ENCODE assay signal across 10 cellular contexts in genomic region chr18:77088977-77089795, GRCh38. TPM values are rescaled to one million over a fixed set of nuclear protein-coding genes. Genes with fewer than 3 reads are reported as not detected.
DNase-seq lines count a peak whose midpoint lies in the region; FAIRE-seq and TF ChIP-seq lines count a peak whose summit lies in the region.
"Had no signal": no experiment of that assay in that cellular context is flagged by ENCODE, and none has a peak within 500 bp of the region (broad histone marks: within the 10 kb centered on the region; RNA-seq: fewer than 3 reads in every experiment).

No MANE protein-coding gene starts in this region.

- no peak overlapping the region for H3K56ac ChIP-seq in H1 (replicated peaks; ENCODE audit: insufficient read length, low read depth, low read length)

- POLR2A ChIA-PET in H1 (lab: Charles Lee; ENCODE audit: partially characterized antibody): no interaction called here

- FAIRE-seq in H1 (lab: Jason Lieb, UNC): no peak

- H3K23ac ChIP-seq in H1 (ENCODE audit: insufficient read length): no peak overlapping the region

- H3K14ac ChIP-seq in H1 (ENCODE audit: insufficient read length): no peak overlapping the region

- TF ChIP-seq POLR2A in H1 (IDR thresholded peaks at IDR 0.05; ENCODE audit: control extremely low read depth in 1 of 2, low read depth in 2 of 2, low read length in 2 of 2): no peak

- peaks cover 4% of the 10 kb centered on the region; the same call in 1 of the 2 replicates for H3K23me2 ChIP-seq in H1 (ENCODE audit: low read depth, low read length)

- H2AFZ ChIP-seq in H1 (ENCODE audit: low read length): no peak overlapping the region

- H3K27me3 Mint-ChIP-seq in nephron progenitor cell (ENCODE audit: low read depth, poor library complexity): peaks cover 35% of the 10 kb centered on the region
- H3K27me3 Mint-ChIP-seq: activated naive CD4-positive, alpha-beta T cell treated with anti-CD3 and anti-CD28 coated beads, Interleukin-2, amount 50 U/mL, for 24 hours had no signal

- no peaks in the 10 kb centered on the region for H3K36me3 ChIP-seq in H1 (ENCODE audit: control insufficient read depth in 2 of 4, insufficient read depth in 4 of 4, low read length in 3 of 4)

- 76% methylated on average over 15 of the region's 16 CpGs; no CpG with 5 or more reads in 1 of the 2 experiments for WGBS in H1 (ENCODE audit: extremely low coverage in 1 of 2, insufficient coverage in 1 of 2, insufficient read length in 1 of 2, insufficient replicate concordance in 2 of 2, low coverage in 1 of 2, low lambda C conversion rate in 2 of 2, missing lambda C conversion rate in 1 of 2), 2 experiments

- H3K4ac ChIP-seq in H1 (replicated peaks; ENCODE audit: insufficient read length, low read depth, low read length): no peak overlapping the region

- TF ChIP-seq EP300 in H1 (IDR thresholded peaks at IDR 0.05; ENCODE audit: borderline replicate concordance in 1 of 2, low read depth in 2 of 2, low read length in 2 of 2): no peak

- peaks cover 4% of the 10 kb centered on the region; the same call in 1 of the 2 replicates for H3K79me1 ChIP-seq in H1 (ENCODE audit: low read depth, low read length)

- H4K91ac ChIP-seq in H1 (replicated peaks; ENCODE audit: insufficient read length, low read length): no peak overlapping the region

- H3K18ac ChIP-seq in H1 (ENCODE audit: extremely low read depth, low read length): 0 out of 2 replicates have a peak overlapping the region, but pooled peaks have one; percentile 34

- H3K4me2 ChIP-seq in H1 (ENCODE audit: insufficient read depth in 1 of 2, low read depth in 2 of 2, low read length in 2 of 2): peak overlapping the region in 1 of 2 experiments; percentile 1; a peak in 1 of 4 replicates

- no peak overlapping the region for H2BK20ac ChIP-seq in H1 (ENCODE audit: low read length)

- no peaks in the 10 kb centered on the region for H3K9me3 ChIP-seq in H1 (ENCODE audit: insufficient read depth in 2 of 2, low read depth in 1 of 2, low read length in 1 of 2)

- 0 out of 2 replicates have a peak overlapping the region, but pooled peaks have one; percentile 23 for H2BK15ac ChIP-seq in H1 (ENCODE audit: low read length)

- H4K20me1 ChIP-seq in H1 (replicated peaks in 1 of 2; ENCODE audit: control insufficient read depth in 1 of 2, insufficient read depth in 2 of 2, low read length in 2 of 2): peaks cover 0 to 8% of the 10 kb centered on the region in 2 experiments

- peak overlapping the region; percentile 57; the same call in 1 of the 2 replicates for H2BK5ac ChIP-seq in H1 (ENCODE audit: low read depth, low read length)

- no peaks in the 10 kb centered on the region for H3K36me3 Mint-ChIP-seq in nephron progenitor cell (ENCODE audit: low read depth)

- peak overlapping the region; percentile 34 for H3K27ac Mint-ChIP-seq in nephron progenitor cell
- H3K27ac Mint-ChIP-seq: activated naive CD4-positive, alpha-beta T cell treated with anti-CD3 and anti-CD28 coated beads, Interleukin-2, amount 50 U/mL, for 24 hours had no signal

- H4K5ac ChIP-seq in H1 (ENCODE audit: insufficient read length, low read depth, low read length): no peak overlapping the region

- H2BK12ac ChIP-seq in H1 (ENCODE audit: low read depth, low read length): peak overlapping the region; percentile 85; the same call in 1 of the 2 replicates

- no peak overlapping the region for H3K27ac ChIP-seq in H1 (ENCODE audit: low read depth, low read length)

- H3K4me1 ChIP-seq in H1 (replicated peaks in 1 of 4; ENCODE audit: control insufficient read depth in 3 of 4, insufficient read depth in 4 of 4, low read length in 3 of 4): peaks cover 0 to 23% (median 4%) of the 10 kb centered on the region in 4 experiments; a peak in 5 of 7 replicates

- peak; percentile 76 for DNase-seq in COLO668 (lab: John Stamatoyannopoulos, UW; ENCODE audit: unreplicated experiment)
- DNase-seq in LNCaP clone FGC (ENCODE audit: low read depth): peak; percentile 77
- peak in 1 of 2 experiments; percentile 86 for DNase-seq in H1 (ENCODE audit: low read depth in 1 of 2, low spot score in 2 of 2)
- no peak for DNase-seq in nephron progenitor cell
- no peak for DNase-seq in occipital lobe (lab: John Stamatoyannopoulos, UW)
- no peak for DNase-seq in C1 segment of cervical spinal cord (lab: John Stamatoyannopoulos, UW)
- no peak for DNase-seq in NCI-H510A (lab: John Stamatoyannopoulos, UW)
- DNase-seq in NCI-H2081 treated with DMSO at 0.1 percent for 48 hours (lab: John Stamatoyannopoulos, UW): no peak

- peaks cover 0 to 12% (median 3%) of the 10 kb centered on the region in 4 experiments; a peak in 2 of 7 replicates for H3K27me3 ChIP-seq in H1 (replicated peaks in 1 of 4; ENCODE audit: control insufficient read depth in 3 of 4, extremely low read depth in 1 of 4, insufficient read depth in 3 of 4, low read length in 3 of 4)

- H2BK120ac ChIP-seq in H1 (replicated peaks; ENCODE audit: low read depth, low read length): no peak overlapping the region

- 0 out of 2 replicates have a peak overlapping the region, but pooled peaks have one; percentile 77 for H2AK5ac ChIP-seq in H1 (ENCODE audit: low read depth, low read length)

- no peak overlapping the region for H4K8ac ChIP-seq in H1 (ENCODE audit: extremely low read depth, insufficient read depth, low read length)

- no peak for TF ChIP-seq RAD21 in H1 (IDR thresholded peaks at IDR 0.05 in 1 of 2, conservative IDR thresholded peaks at IDR 0.05 in 1 of 2; ENCODE audit: low read depth in 2 of 2, low read length in 2 of 2)

- H3K9ac ChIP-seq in H1 (replicated peaks in 1 of 4; ENCODE audit: extremely low read depth in 1 of 4, low read depth in 3 of 4, low read length in 3 of 4): peak overlapping the region in 1 of 4 experiments; percentile 6; a peak in 1 of 7 replicates

- CTCF ChIA-PET in H1 (lab: Charles Lee; ENCODE audit: partially characterized antibody): interaction anchor here (1.3 kb wide), 1 partner anchor 152 kb away, joined by 3 read pairs; no protein-coding TSS in a partner anchor

- H3K4me1 Mint-ChIP-seq in nephron progenitor cell: peaks cover 55% of the 10 kb centered on the region

- H3K9me3 Mint-ChIP-seq in nephron progenitor cell: no peaks in the 10 kb centered on the region
- H3K9me3 Mint-ChIP-seq: activated naive CD4-positive, alpha-beta T cell treated with anti-CD3 and anti-CD28 coated beads, Interleukin-2, amount 50 U/mL, for 24 hours; T-helper 1 cell treated with Interleukin-12 subunit alpha and Interleukin-12 subunit beta and Interleukin-4 antibody, amounts not matched to agents 30 μg/mL and 1 μg/mL, for 36 hours had no signal

- TF ChIP-seq CTCF in LNCaP clone FGC (IDR thresholded peaks at IDR 0.05; ENCODE audit: control insufficient read depth, extremely low read depth, insufficient read depth) (no peak), H1 (IDR thresholded peaks at IDR 0.05; ENCODE audit: control extremely low read depth in 1 of 3, insufficient read depth in 1 of 3, low read depth in 1 of 3, low read length in 3 of 3) (no peak), nephron progenitor cell (IDR thresholded peaks at IDR 0.05) (no peak)

- peak overlapping the region; percentile 4 for H3K4me3 Mint-ChIP-seq in nephron progenitor cell
- H3K4me3 Mint-ChIP-seq: activated naive CD4-positive, alpha-beta T cell treated with anti-CD3 and anti-CD28 coated beads, Interleukin-2, amount 50 U/mL, for 24 hours; T-helper 1 cell treated with Interleukin-12 subunit alpha and Interleukin-12 subunit beta and Interleukin-4 antibody, amounts not matched to agents 30 μg/mL and 1 μg/mL, for 36 hours had no signal

- no peak overlapping the region for H3K4me3 ChIP-seq in LNCaP clone FGC (ENCODE audit: low read depth, low read length)
- no peak overlapping the region for H3K4me3 ChIP-seq in H1 (ENCODE audit: extremely low read depth in 1 of 4, insufficient read depth in 2 of 4, low read depth in 3 of 4, low read length in 4 of 4)

- H3K79me2 ChIP-seq in H1 (ENCODE audit: control insufficient read depth in 1 of 2, insufficient read depth in 2 of 2, low read length in 2 of 2): 0 out of 4 replicates have a peak, but pooled peaks cover 0 to 3% of the 10 kb centered on the region in 2 experiments

TF ChIP-seq in H1, 55 proteins besides CTCF, POLR2A, EP300 and RAD21 (continues in another document):
- TF ChIP-seq TCF12 (IDR thresholded peaks at IDR 0.05; ENCODE audit: low read depth, low read length): 0 out of 2 replicates have a peak, but pooled peaks have one; percentile 46
- 0 out of 2 replicates have a peak, but pooled peaks have one; percentile 15 for TF ChIP-seq JUN (IDR thresholded peaks at IDR 0.05; ENCODE audit: low read depth, low read length)
- TF ChIP-seq MAX (IDR thresholded peaks at IDR 0.05): 0 out of 2 replicates have a peak, but pooled peaks have one; percentile 8
- TF ChIP-seq SIX5 (IDR thresholded peaks at IDR 0.05; ENCODE audit: low read depth, low read length): no peak
- TF ChIP-seq SUZ12 (IDR thresholded peaks at IDR 0.05; ENCODE audit: low read length): no peak
- TF ChIP-seq ATF2 (IDR thresholded peaks at IDR 0.05; ENCODE audit: low read length): no peak
- TF ChIP-seq TBP (IDR thresholded peaks at IDR 0.05; ENCODE audit: low read depth, low read length): no peak
- TF ChIP-seq TAF1 (IDR thresholded peaks at IDR 0.05; ENCODE audit: low read depth, low read length): no peak
- peak; percentile 81 for TF ChIP-seq JUND (IDR thresholded peaks at IDR 0.05; ENCODE audit: low read length)

RNA-seq across cellular contexts. Expression of gene MBP, which starts 43.4 kb away (rescaled TPM):
- 19.2 and 19.3 TPM in 2 replicates for total RNA-seq in H1 (2021; fragmentation: NEBNext Ultra II Directional; extraction: Animal tissue kit (Norgen Biotek cat#: 25700))
- polyA plus RNA-seq in H1 (2011; rRNA removed): 6.8 and 7.7 TPM in 2 replicates
- 8.9 TPM for polyA plus RNA-seq in H1 (2011; cell fraction: cytosol; rRNA removed)
- polyA plus RNA-seq in H1 (2011; cell fraction: nucleus; rRNA removed): 14.2 TPM
- 6.1 to 8.2 TPM (median 7.4 TPM) in 4 replicates for polyA plus RNA-seq in H1 (2012, experiment 1 of 2)
- polyA plus RNA-seq in H1 (2012, experiment 2 of 2): 2.2 TPM
- 13.3 TPM for polyA plus RNA-seq in H1 (2013, experiment 1 of 2)
- 12.9 TPM for polyA plus RNA-seq in H1 (2013, experiment 2 of 2)
- 13.3 and 15.9 TPM in 2 replicates for polyA minus RNA-seq in H1 (2011; rRNA and poly(A)+ RNA removed)
- polyA minus RNA-seq in H1 (2011; cell fraction: cytosol; rRNA and poly(A)+ RNA removed): 16.8 TPM
- polyA minus RNA-seq in H1 (2011; cell fraction: nucleus; rRNA and poly(A)+ RNA removed): 11.4 TPM
- 5.8 TPM for total RNA-seq in occipital lobe

Comparison
In these comparisons a context has a peak if more than half of its experiments do, and no peak if none do; other contexts are left out.
1. DNase-seq: peak in COLO668 (single experiment) and LNCaP clone FGC (single experiment); none in nephron progenitor cell (single experiment), occipital lobe (single experiment), C1 segment of cervical spinal cord (0 of 14), NCI-H510A (single experiment) and NCI-H2081 treated with DMSO at 0.1 percent for 48 hours (single experiment).